Comparison of ENCODE assay signal across 8 cellular contexts in the genomic region with DNA sequence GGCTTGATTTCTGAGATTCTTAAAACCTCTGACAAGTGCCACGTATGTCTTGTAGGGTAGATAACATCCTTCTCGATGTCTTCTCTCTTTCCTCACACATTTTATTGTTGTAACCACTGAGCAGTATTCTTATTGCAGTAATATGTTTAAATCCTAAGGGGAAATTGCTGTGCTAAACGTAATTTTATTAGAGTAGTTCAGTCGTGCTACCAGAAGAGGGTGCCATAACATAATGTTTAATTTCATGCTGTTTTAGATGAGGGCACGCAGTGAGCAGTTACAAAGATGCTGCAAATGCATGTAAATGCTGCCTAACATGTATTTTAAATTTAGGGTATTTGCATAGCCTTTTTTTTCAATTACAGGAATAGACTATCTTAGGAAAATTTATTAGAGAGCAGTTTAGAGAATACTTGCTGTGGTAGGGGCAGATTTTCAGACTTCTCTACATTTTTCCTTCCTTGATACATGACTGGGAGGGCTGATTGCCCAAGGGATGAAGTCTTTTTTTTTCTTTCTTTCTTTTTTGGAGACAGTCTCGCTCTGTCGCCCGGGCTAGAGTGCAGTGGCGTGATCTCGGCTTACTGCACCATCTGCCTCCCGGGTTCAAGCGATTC. TPM values are rescaled to one million over a fixed set of nuclear protein-coding genes. Genes with fewer than 3 reads are reported as not detected.
A peak's percentile ranks its signal among the peaks of the same experiment; 100 is the strongest.
DNase-seq lines count a peak whose midpoint lies in the region; ATAC-seq, FAIRE-seq and TF ChIP-seq lines count a peak whose summit lies in the region.

No MANE protein-coding gene starts in this region.

- no peak overlapping the region for H3K4me3 ChIP-seq in Loucy (ENCODE audit: low read length, poor library complexity, severe bottlenecking)
- H3K4me3 ChIP-seq in osteoblast (ENCODE audit: insufficient read depth, low read length) = no peak overlapping the region

- ATAC-seq in SK-N-SH treated with all-trans-retinoic acid at 6 μM for 48 hours (peak; percentile 82), HG02763 (IDR thresholded peaks at IDR 0.05; ENCODE audit: unreplicated experiment) (no peak)

- H3K9ac ChIP-seq in Loucy (ENCODE audit: low read depth, low read length, poor library complexity, severe bottlenecking) = no peak overlapping the region

- H3K27ac ChIP-seq in osteoblast (ENCODE audit: low read depth, low read length) = no peak overlapping the region

- H3K27me3 ChIP-seq in Loucy (ENCODE audit: insufficient read depth, low read length, poor library complexity, severe bottlenecking) = no peaks in the 10 kb centered on the region
- H3K27me3 ChIP-seq in osteoblast (ENCODE audit: insufficient read depth, low read length) = no peaks in the 10 kb centered on the region

- H3K4me2 ChIP-seq in Loucy (ENCODE audit: low read depth, low read length, poor library complexity, severe bottlenecking) (no peak overlapping the region), osteoblast (ENCODE audit: insufficient read depth, low read length) (no peak overlapping the region)

- H2AFZ ChIP-seq in Loucy (ENCODE audit: low read length) = no peak overlapping the region
- H2AFZ ChIP-seq in osteoblast (ENCODE audit: low read length) = no peak overlapping the region

- H3K9me2 ChIP-seq in Loucy (replicated peaks; ENCODE audit: low read depth, low read length) = no peaks in the 10 kb centered on the region

- H3K36me3 ChIP-seq in Loucy (ENCODE audit: insufficient read depth, low read length) (peaks cover 60% of the 10 kb centered on the region; the same call in 1 of the 2 replicates), osteoblast (ENCODE audit: insufficient read depth, low read length) (peaks cover 36% of the 10 kb centered on the region)

- peak; percentile 96 for FAIRE-seq in A204.1 (lab: Jason Lieb, UNC)
- FAIRE-seq in G401.6 (lab: Jason Lieb, UNC) = peak; percentile 97

- H3K4me1 ChIP-seq in Loucy (ENCODE audit: insufficient read depth, low read length, poor library complexity, severe bottlenecking) = no peaks in the 10 kb centered on the region
- H3K4me1 ChIP-seq in osteoblast (ENCODE audit: insufficient read depth, low read length) = no peaks in the 10 kb centered on the region

- H3K9me3 ChIP-seq in Loucy (ENCODE audit: insufficient read depth, low read depth, low read length) (no peaks in the 10 kb centered on the region), osteoblast (ENCODE audit: low read depth, low read length) (no peaks in the 10 kb centered on the region)

- TF ChIP-seq CTCF in Loucy (conservative IDR thresholded peaks at IDR 0.05; ENCODE audit: low read length) (peak; percentile 83), osteoblast (IDR thresholded peaks at IDR 0.05; ENCODE audit: extremely low read depth, low read depth, low read length) (peak; percentile 63)

- H3F3A ChIP-seq in Loucy (ENCODE audit: low read depth) = no peaks in the 10 kb centered on the region

- no peaks in the 10 kb centered on the region for H3K79me2 ChIP-seq in Loucy (ENCODE audit: insufficient read depth, low read length)
- H3K79me2 ChIP-seq in osteoblast (ENCODE audit: insufficient read depth, low read length) = no peaks in the 10 kb centered on the region

- DNase-seq in fibroblast of peridontal ligament (ENCODE audit: extremely low read depth) (peak; percentile 74), osteoblast (ENCODE audit: insufficient read length, low spot score, missing footprints) (peak; percentile 67), NCI-H774 (lab: John Stamatoyannopoulos, UW) (no peak)

- H4K20me1 ChIP-seq in Loucy (ENCODE audit: insufficient read depth, low read length, poor library complexity, severe bottlenecking) = no peaks in the 10 kb centered on the region
- H4K20me1 ChIP-seq in osteoblast (ENCODE audit: insufficient read depth, low read length) = peaks cover 4% of the 10 kb centered on the region

TF ChIP-seq in SK-N-SH treated with all-trans-retinoic acid at 6 μM for 48 hours, 23 proteins besides CTCF, POLR2A, EP300 and RAD21:
- no peak for TF ChIP-seq ZFP30 (CRISPR knock-in tag; IDR thresholded peaks at IDR 0.05)
- no peak for TF ChIP-seq ZNF565 (CRISPR knock-in tag; conservative IDR thresholded peaks at IDR 0.05; ENCODE audit: low read depth)
- TF ChIP-seq SNAI2 (CRISPR knock-in tag; IDR thresholded peaks at IDR 0.05) = no peak
- TF ChIP-seq, protein P1, sequence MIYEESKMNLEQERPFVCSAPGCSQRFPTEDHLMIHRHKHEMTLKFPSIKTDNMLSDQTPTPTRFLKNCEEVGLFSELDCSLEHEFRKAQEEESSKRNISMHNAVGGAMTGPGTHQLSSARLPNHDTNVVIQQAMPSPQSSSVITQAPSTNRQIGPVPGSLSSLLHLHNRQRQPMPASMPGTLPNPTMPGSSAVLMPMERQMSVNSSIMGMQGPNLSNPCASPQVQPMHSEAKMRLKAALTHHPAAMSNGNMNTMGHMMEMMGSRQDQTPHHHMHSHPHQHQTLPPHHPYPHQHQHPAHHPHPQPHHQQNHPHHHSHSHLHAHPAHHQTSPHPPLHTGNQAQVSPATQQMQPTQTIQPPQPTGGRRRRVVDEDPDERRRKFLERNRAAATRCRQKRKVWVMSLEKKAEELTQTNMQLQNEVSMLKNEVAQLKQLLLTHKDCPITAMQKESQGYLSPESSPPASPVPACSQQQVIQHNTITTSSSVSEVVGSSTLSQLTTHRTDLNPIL (CRISPR knock-in tag; IDR thresholded peaks at IDR 0.05; ENCODE audit: low read depth) = no peak
- no peak for TF ChIP-seq TCF4 (CRISPR knock-in tag; IDR thresholded peaks at IDR 0.05; ENCODE audit: borderline replicate concordance)
- TF ChIP-seq, protein P2, sequence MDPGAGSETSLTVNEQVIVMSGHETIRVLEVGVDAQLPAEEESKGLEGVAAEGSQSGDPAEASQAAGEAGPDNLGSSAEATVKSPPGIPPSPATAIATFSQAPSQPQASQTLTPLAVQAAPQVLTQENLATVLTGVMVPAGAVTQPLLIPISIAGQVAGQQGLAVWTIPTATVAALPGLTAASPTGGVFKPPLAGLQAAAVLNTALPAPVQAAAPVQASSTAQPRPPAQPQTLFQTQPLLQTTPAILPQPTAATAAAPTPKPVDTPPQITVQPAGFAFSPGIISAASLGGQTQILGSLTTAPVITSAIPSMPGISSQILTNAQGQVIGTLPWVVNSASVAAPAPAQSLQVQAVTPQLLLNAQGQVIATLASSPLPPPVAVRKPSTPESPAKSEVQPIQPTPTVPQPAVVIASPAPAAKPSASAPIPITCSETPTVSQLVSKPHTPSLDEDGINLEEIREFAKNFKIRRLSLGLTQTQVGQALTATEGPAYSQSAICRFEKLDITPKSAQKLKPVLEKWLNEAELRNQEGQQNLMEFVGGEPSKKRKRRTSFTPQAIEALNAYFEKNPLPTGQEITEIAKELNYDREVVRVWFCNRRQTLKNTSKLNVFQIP (CRISPR knock-in tag; IDR thresholded peaks at IDR 0.05; ENCODE audit: borderline replicate concordance, low read depth) = no peak
- TF ChIP-seq GLIS3 (CRISPR knock-in tag; IDR thresholded peaks at IDR 0.05) = no peak
- no peak for TF ChIP-seq BACH2 (CRISPR knock-in tag; IDR thresholded peaks at IDR 0.05; ENCODE audit: borderline replicate concordance)
- no peak for TF ChIP-seq ZNF8 (CRISPR knock-in tag; IDR thresholded peaks at IDR 0.05)
- TF ChIP-seq ZNF70 (CRISPR knock-in tag; IDR thresholded peaks at IDR 0.05) = no peak

RNA-seq across cellular contexts. Expression of gene GAN, which starts 51.7 kb away (rescaled TPM):
- total RNA-seq in osteoblast = 10.3 and 10.9 TPM in 2 replicates
